18 cellular contexts compared by ENCODE assay signal in genomic region chr2:2871480-2872308, GRCh38.
DNase-seq lines count a peak whose midpoint lies in the region; ATAC-seq and TF ChIP-seq lines count a peak whose summit lies in the region.
"Had no signal": no experiment of that assay in that cellular context is flagged by ENCODE, and none has a peak within 500 bp of the region (broad histone marks: within the 10 kb centered on the region; RNA-seq: fewer than 3 reads in every experiment).

No MANE protein-coding gene starts in this region.

- no peak for TF ChIP-seq CTCF in MM.1S (IDR thresholded peaks at IDR 0.05; ENCODE audit: low read length)
- TF ChIP-seq CTCF in brain (conservative IDR thresholded peaks at IDR 0.05): no peak
- TF ChIP-seq CTCF in gastrocnemius medialis (IDR thresholded peaks at IDR 0.05 in 4 of 5, conservative IDR thresholded peaks at IDR 0.05 in 1 of 5): no peak
- no peak for TF ChIP-seq CTCF in tibial artery (IDR thresholded peaks at IDR 0.05)
- TF ChIP-seq CTCF in osteoblast (IDR thresholded peaks at IDR 0.05; ENCODE audit: extremely low read depth, low read depth, low read length): no peak

- H4K20me1 ChIP-seq in MM.1S (ENCODE audit: insufficient read depth, low read length) (no peaks in the 10 kb centered on the region), osteoblast (ENCODE audit: insufficient read depth, low read length) (no peaks in the 10 kb centered on the region)

- peaks cover 88% of the 10 kb centered on the region for H3K4me1 Mint-ChIP-seq in brain
- H3K4me1 Mint-ChIP-seq: CD4-positive, alpha-beta memory T cell had no signal

- in situ Hi-C loops in gastrocnemius medialis (cut with MboI; ENCODE audit: low sequenced_read_pairs in 4 of 4): no loop called here

- H3K4me1 ChIP-seq in MM.1S (ENCODE audit: low read length) (0 out of 2 replicates have a peak, but pooled peaks cover 4% of the 10 kb centered on the region), gastrocnemius medialis (no peaks in the 10 kb centered on the region), tibial artery (no peaks in the 10 kb centered on the region), osteoblast (ENCODE audit: insufficient read depth, low read length) (no peaks in the 10 kb centered on the region)

- no peak overlapping the region for H2AFZ ChIP-seq in MM.1S (ENCODE audit: low read length)
- no peak overlapping the region for H2AFZ ChIP-seq in osteoblast (ENCODE audit: low read length)

- no peaks in the 10 kb centered on the region for H3K36me3 ChIP-seq in MM.1S (replicated peaks; ENCODE audit: insufficient read depth, low read length)
- H3K36me3 ChIP-seq in gastrocnemius medialis: no peaks in the 10 kb centered on the region
- H3K36me3 ChIP-seq in tibial artery: no peaks in the 10 kb centered on the region
- H3K36me3 ChIP-seq in osteoblast (ENCODE audit: insufficient read depth, low read length): no peaks in the 10 kb centered on the region

- H3K79me2 ChIP-seq in MM.1S (ENCODE audit: low read length) (no peaks in the 10 kb centered on the region), osteoblast (ENCODE audit: insufficient read depth, low read length) (no peaks in the 10 kb centered on the region)

- no peaks in the 10 kb centered on the region for H3K9me2 ChIP-seq in MM.1S (replicated peaks; ENCODE audit: insufficient read depth, low read length)

- TF ChIP-seq POLR2A in gastrocnemius medialis (IDR thresholded peaks at IDR 0.05): no peak

- H3K4me2 ChIP-seq in MM.1S (ENCODE audit: low read depth, low read length): no peak overlapping the region
- H3K4me2 ChIP-seq in osteoblast (ENCODE audit: insufficient read depth, low read length): no peak overlapping the region

- H3K9me3 ChIP-seq in MM.1S (replicated peaks; ENCODE audit: insufficient read depth, low read length) (no peaks in the 10 kb centered on the region), gastrocnemius medialis (no peaks in the 10 kb centered on the region), tibial artery (no peaks in the 10 kb centered on the region), osteoblast (ENCODE audit: low read depth, low read length) (no peaks in the 10 kb centered on the region)

- peak overlapping the region in 4 of 5 experiments; percentile 14 to 83 (median 64) for H3K27ac Mint-ChIP-seq in brain
- H3K27ac Mint-ChIP-seq: CD4-positive, alpha-beta memory T cell; HFFc6 had no signal

- no peak overlapping the region for H3K9ac ChIP-seq in MM.1S (ENCODE audit: low read length)

- H3K27me3 Mint-ChIP-seq in brain: no peaks in the 10 kb centered on the region
- H3K27me3 Mint-ChIP-seq: CD4-positive, alpha-beta memory T cell had no signal

- peaks cover 0 to 10% (median 0%) of the 10 kb centered on the region in 5 experiments for H3K9me3 Mint-ChIP-seq in brain
- H3K9me3 Mint-ChIP-seq: CD4-positive, alpha-beta memory T cell had no signal

- H3K36me3 Mint-ChIP-seq in brain: no peaks in the 10 kb centered on the region
- H3K36me3 Mint-ChIP-seq: CD4-positive, alpha-beta memory T cell had no signal

- H3K27ac ChIP-seq in MM.1S (ENCODE audit: low read length) (peak overlapping the region; percentile 40; the same call in 1 of the 2 replicates), gastrocnemius medialis (no peak overlapping the region), tibial artery (no peak overlapping the region), osteoblast (ENCODE audit: low read depth, low read length) (no peak overlapping the region)

- H3K4me3 ChIP-seq in MM.1S (ENCODE audit: low read length) (no peak overlapping the region), gastrocnemius medialis (no peak overlapping the region), tibial artery (no peak overlapping the region), osteoblast (ENCODE audit: insufficient read depth, low read length) (no peak overlapping the region)

- no peak overlapping the region for H3K4me3 Mint-ChIP-seq in brain
- H3K4me3 Mint-ChIP-seq: CD4-positive, alpha-beta memory T cell; HFFc6 had no signal

- H3F3A ChIP-seq in MM.1S (ENCODE audit: insufficient read depth, low read length): no peaks in the 10 kb centered on the region

- H3K27me3 ChIP-seq in MM.1S (replicated peaks; ENCODE audit: insufficient read depth, low read length) (no peaks in the 10 kb centered on the region), gastrocnemius medialis (no peaks in the 10 kb centered on the region), tibial artery (no peaks in the 10 kb centered on the region), osteoblast (ENCODE audit: insufficient read depth, low read length) (no peaks in the 10 kb centered on the region)

- intact Hi-C loops in gastrocnemius medialis (cut with DNase I; ENCODE audit: low total_unique reads): no loop called here
- intact Hi-C loops in tibial artery (cut with DNase I; ENCODE audit: low total_unique reads): no loop called here

- DNase-seq in NCI-H146 (lab: John Stamatoyannopoulos, UW) (peak; percentile 7), NCI-H146 treated with DMSO at 0.1 percent for 48 hours (lab: John Stamatoyannopoulos, UW; ENCODE audit: unreplicated experiment) (no peak), MM.1S (peak; percentile 62), gastrocnemius medialis (peak in 1 of 2 donors; percentile 15), COLO668 (lab: John Stamatoyannopoulos, UW; ENCODE audit: unreplicated experiment) (no peak), tibial artery (no peak), osteoblast (ENCODE audit: insufficient read length, low spot score, missing footprints) (no peak)
- DNase-seq: CD4-positive, alpha-beta memory T cell; DND-41; HFFc6; KG1; NCI-H1092; NCI-H187 treated with DMSO at 0.1 percent for 48 hours; NCI-H226; NCI-H69; OCI-M1 had no signal

- ATAC-seq in gastrocnemius medialis: peak; percentile 83 to 84
- ATAC-seq: HepG2 had no signal

Comparison
In these comparisons a context has a peak if more than half of its experiments do, and no peak if none do; other contexts are left out.
1. DNase-seq: peak in NCI-H146 (single experiment) and MM.1S (single experiment); none in NCI-H146 treated with DMSO at 0.1 percent for 48 hours (single experiment), COLO668 (single experiment), tibial artery (0 of 2) and osteoblast (single experiment).